ENCODE assay signal across 8 cellular contexts in genomic region chr17:386145-386876, GRCh38. TPM values are rescaled to one million over a fixed set of nuclear protein-coding genes. Genes with fewer than 3 reads are reported as not detected.
DNase-seq lines count a peak whose midpoint lies in the region; ATAC-seq and TF ChIP-seq lines count a peak whose summit lies in the region.

No MANE protein-coding gene starts in this region.

- no peak overlapping the region for H3K4me3 ChIP-seq in CD4-positive, CD25-positive, alpha-beta regulatory T cell (ENCODE audit: low read depth, low read length)
- H3K4me3 ChIP-seq in GM23338 (peak overlapping the region; percentile 54), foreskin fibroblast (ENCODE audit: low read depth in 1 of 2, low read length in 2 of 2) (no peak overlapping the region), osteoblast (ENCODE audit: insufficient read depth, low read length) (peak overlapping the region; percentile 47), tibial artery (peak overlapping the region; percentile 47 to 56)

- intact Hi-C loops in tibial artery (cut with DNase I; ENCODE audit: low total_unique reads), result no loop called here

- H2AFZ ChIP-seq in GM23338 (peak overlapping the region; percentile 69; the same call in 1 of the 2 replicates), osteoblast (ENCODE audit: low read length) (no peak overlapping the region)

- H3K4me2 ChIP-seq in GM23338 (peak overlapping the region; percentile 83), osteoblast (ENCODE audit: insufficient read depth, low read length) (peak overlapping the region; percentile 23)

- H4K20me1 ChIP-seq in GM23338 (replicated peaks; ENCODE audit: insufficient read depth), result no peaks in the 10 kb centered on the region
- no peaks in the 10 kb centered on the region for H4K20me1 ChIP-seq in osteoblast (ENCODE audit: insufficient read depth, low read length)

- H3K79me2 ChIP-seq in GM23338 (replicated peaks; ENCODE audit: insufficient read depth) (no peaks in the 10 kb centered on the region), osteoblast (ENCODE audit: insufficient read depth, low read length) (no peaks in the 10 kb centered on the region)

- H3K27ac Mint-ChIP-seq in CD4-positive, CD25-positive, alpha-beta regulatory T cell, result peak overlapping the region in 2 of 3 donors; percentile 69 to 86
- H3K27ac Mint-ChIP-seq in GM23338, result no peak overlapping the region

- H3K4me3 Mint-ChIP-seq in CD4-positive, CD25-positive, alpha-beta regulatory T cell, result peak overlapping the region; percentile 87 to 90 (median 88)
- peak overlapping the region; percentile 75 for H3K4me3 Mint-ChIP-seq in GM23338

- TF ChIP-seq CTCF in GM23338 (conservative IDR thresholded peaks at IDR 0.05; ENCODE audit: low read depth in 2 of 2), result peak; percentile 16 to 77; a peak in 3 of 4 replicates
- peak; percentile 22 for TF ChIP-seq CTCF in foreskin fibroblast (IDR thresholded peaks at IDR 0.05; ENCODE audit: low read depth, low read length)
- TF ChIP-seq CTCF in osteoblast (IDR thresholded peaks at IDR 0.05; ENCODE audit: extremely low read depth, low read depth, low read length), result peak; percentile 3
- peak; percentile 51 to 64 for TF ChIP-seq CTCF in tibial artery (IDR thresholded peaks at IDR 0.05)

- H3K4me1 ChIP-seq in CD4-positive, CD25-positive, alpha-beta regulatory T cell (ENCODE audit: control insufficient read depth, insufficient read depth, low read length, poor library complexity, severe bottlenecking), result peaks cover 14% of the 10 kb centered on the region
- H3K4me1 ChIP-seq in GM23338 (ENCODE audit: insufficient read depth) (peaks cover 32% of the 10 kb centered on the region), osteoblast (ENCODE audit: insufficient read depth, low read length) (no peaks in the 10 kb centered on the region), tibial artery (peaks cover 0 to 22% (median 13%) of the 10 kb centered on the region in 4 donors)

- no peaks in the 10 kb centered on the region for H3K9me3 ChIP-seq in CD4-positive, CD25-positive, alpha-beta regulatory T cell (ENCODE audit: control insufficient read depth in 2 of 2, low read length in 2 of 2)
- H3K9me3 ChIP-seq in osteoblast (ENCODE audit: low read depth, low read length) (no peaks in the 10 kb centered on the region), tibial artery (no peaks in the 10 kb centered on the region)

- no peaks in the 10 kb centered on the region for H3K9me2 ChIP-seq in GM23338 (ENCODE audit: insufficient read depth)

- H3F3A ChIP-seq in GM23338 (replicated peaks; ENCODE audit: low read depth), result peaks cover 9% of the 10 kb centered on the region; the same call in 1 of the 2 replicates

- H3K9me3 Mint-ChIP-seq in CD4-positive, CD25-positive, alpha-beta regulatory T cell, result peaks cover 0 to 5% (median 0%) of the 10 kb centered on the region in 7 donors
- peaks cover 16% of the 10 kb centered on the region for H3K9me3 Mint-ChIP-seq in GM23338

- H3K27me3 ChIP-seq in CD4-positive, CD25-positive, alpha-beta regulatory T cell (ENCODE audit: control insufficient read depth, insufficient read depth, low read length), result no peaks in the 10 kb centered on the region
- H3K27me3 ChIP-seq in GM23338 (ENCODE audit: insufficient read depth) (peaks cover 42% of the 10 kb centered on the region), osteoblast (ENCODE audit: insufficient read depth, low read length) (peaks cover 8% of the 10 kb centered on the region), tibial artery (peaks cover 0 to 69% of the 10 kb centered on the region in 2 donors)

- H3K36me3 Mint-ChIP-seq in CD4-positive, CD25-positive, alpha-beta regulatory T cell, result peaks cover 4% of the 10 kb centered on the region
- H3K36me3 Mint-ChIP-seq in GM23338 (ENCODE audit: low read depth), result peaks cover 3% of the 10 kb centered on the region; the same call in 2 of the 3 replicates

- H3K27me3 Mint-ChIP-seq in CD4-positive, CD25-positive, alpha-beta regulatory T cell, result peaks cover 32% of the 10 kb centered on the region
- H3K27me3 Mint-ChIP-seq in GM23338 (ENCODE audit: insufficient read depth, low read depth, poor library complexity), result peaks cover 37% of the 10 kb centered on the region

- peak; percentile 46 to 48 (median 47) for DNase-seq in CD4-positive, CD25-positive, alpha-beta regulatory T cell
- DNase-seq in GM23338 (ENCODE audit: low spot score) (peak; percentile 80), OCI-M1 (lab: John Stamatoyannopoulos, UW) (peak; percentile 47), foreskin fibroblast (peak in 1 of 2 donors; percentile 77), osteoblast (ENCODE audit: insufficient read length, low spot score, missing footprints) (peak; percentile 99), tibial artery (peak; percentile 48 to 80), NCI-H2107 (lab: John Stamatoyannopoulos, UW) (no peak)
- DNase-seq in activated T-helper 1 cell treated with anti-CD3 and anti-CD28 coated beads, Interleukin-2, amount 50 U/mL, for 16 hours (ENCODE audit: low read depth in 1 of 2, low spot score in 1 of 2), result peak; percentile 59

- peaks cover 9 to 29% (median 18%) of the 10 kb centered on the region in 4 donors for H3K4me1 Mint-ChIP-seq in CD4-positive, CD25-positive, alpha-beta regulatory T cell
- H3K4me1 Mint-ChIP-seq in GM23338, result peaks cover 36% of the 10 kb centered on the region

- H3K27ac ChIP-seq in CD4-positive, CD25-positive, alpha-beta regulatory T cell (ENCODE audit: insufficient read depth, low read length, poor library complexity, severe bottlenecking), result no peak overlapping the region
- H3K27ac ChIP-seq in GM23338 (ENCODE audit: low read depth) (no peak overlapping the region), osteoblast (ENCODE audit: low read depth, low read length) (no peak overlapping the region), tibial artery (no peak overlapping the region)

- ATAC-seq in CD4-positive, CD25-positive, alpha-beta regulatory T cell (ENCODE audit: low read depth in 2 of 2), result peak; percentile 67 to 71
- peak; percentile 53 for ATAC-seq in GM23338

- H3K36me3 ChIP-seq in CD4-positive, CD25-positive, alpha-beta regulatory T cell (ENCODE audit: control insufficient read depth, insufficient read depth, low read length), result no peaks in the 10 kb centered on the region
- H3K36me3 ChIP-seq in GM23338 (ENCODE audit: insufficient read depth) (no peaks in the 10 kb centered on the region), osteoblast (ENCODE audit: insufficient read depth, low read length) (no peaks in the 10 kb centered on the region), tibial artery (no peaks in the 10 kb centered on the region)

RNA-seq across cellular contexts. Expression of gene RPH3AL, which starts 33.7 kb away (rescaled TPM):
- total RNA-seq in CD4-positive, CD25-positive, alpha-beta regulatory T cell, result 5.6 TPM
- polyA plus RNA-seq in CD4-positive, CD25-positive, alpha-beta regulatory T cell, result 1 to 10 TPM in 2 of 4 donors, under 1 TPM in 2; 0.65 to 4.8 (median 1.9) TPM
- total RNA-seq in GM23338 (2014; rRNA removed; shearing (Covaris generic)), result 3.5 and 6.3 TPM in 2 replicates
- 2.7 and 3.5 TPM in 2 replicates for polyA plus RNA-seq in GM23338 (2016; fragmentation: Nextera tagmentation; extraction: Ambion mirVana)
- total RNA-seq in osteoblast, result 2.9 and 3.2 TPM in 2 replicates

RNA-seq across cellular contexts. Expression of gene RFLNB, which starts 59.4 kb away (rescaled TPM):
- total RNA-seq in CD4-positive, CD25-positive, alpha-beta regulatory T cell, result 33.9 TPM
- 10 to 100 TPM; 11.9 to 21.6 (median 15.0) TPM for polyA plus RNA-seq in CD4-positive, CD25-positive, alpha-beta regulatory T cell
- 59.2 and 59.9 TPM in 2 replicates for total RNA-seq in GM23338 (2014; rRNA removed; shearing (Covaris generic))
- 40.7 and 49.4 TPM in 2 replicates for polyA plus RNA-seq in GM23338 (2016; fragmentation: Nextera tagmentation; extraction: Ambion mirVana)
- total RNA-seq in osteoblast, result 19.5 and 24.2 TPM in 2 replicates

Comparison
In these comparisons a context has a peak if more than half of its experiments do, and no peak if none do; other contexts are left out.
1. H3K4me3 ChIP-seq: peak in GM23338 (single experiment), osteoblast (single experiment) and tibial artery (2 of 2); none in CD4-positive, CD25-positive, alpha-beta regulatory T cell (single experiment) and foreskin fibroblast (0 of 2).
2. CTCF ChIP-seq: peak in every context shown above with its lines; median percentile 58 in tibial artery; 46 in GM23338; 22 in foreskin fibroblast; 3 in osteoblast.